Comparison of ENCODE assay signal across 1 cellular context in genomic region chr2:99615247-99615771, GRCh38.
TF ChIP-seq lines count a peak whose summit lies in the region.

No MANE protein-coding gene starts in this region.

TF ChIP-seq in H1, 55 proteins besides CTCF, POLR2A, EP300 and RAD21 (continued from another document):
- TF ChIP-seq E2F6 (IDR thresholded peaks at IDR 0.05) (peak; percentile 90), CBX5 (IDR thresholded peaks at IDR 0.05; ENCODE audit: low read depth, low read length) (no peak), MAX (IDR thresholded peaks at IDR 0.05) (peak; percentile 88)
TF ChIP-seq in H1: peak in this region for 2.
